Comparison of ENCODE assay signal across 1 cellular context in genomic region chr20:32906871-32907495, GRCh38.
TF ChIP-seq lines count a peak whose summit lies in the region.

No MANE protein-coding gene starts in this region.

TF ChIP-seq in K562, 482 proteins besides CTCF, POLR2A, EP300 and RAD21:
- no peak for TF ChIP-seq ZHX1 (conservative IDR thresholded peaks at IDR 0.05; ENCODE audit: low read length)
- TF ChIP-seq RBM25 (IDR thresholded peaks at IDR 0.05; ENCODE audit: low read depth, low read length, severe bottlenecking): peak; percentile 62
- no peak for TF ChIP-seq ETV5 (CRISPR knock-in tag; IDR thresholded peaks at IDR 0.05; ENCODE audit: low read depth)
- TF ChIP-seq POLR3G (IDR thresholded peaks at IDR 0.05; ENCODE audit: extremely low read depth, insufficient read length, insufficient replicate concordance): no peak
- no peak for TF ChIP-seq ZNF121 (CRISPR knock-in tag; conservative IDR thresholded peaks at IDR 0.05)
- TF ChIP-seq BCOR (IDR thresholded peaks at IDR 0.05): 0 out of 2 replicates have a peak, but pooled peaks have one; percentile 20
- TF ChIP-seq SP1 (CRISPR knock-in tag; IDR thresholded peaks at IDR 0.05): no peak
- no peak for TF ChIP-seq MYNN (IDR thresholded peaks at IDR 0.05)
- TF ChIP-seq MYNN (CRISPR knock-in tag; IDR thresholded peaks at IDR 0.05): no peak
- TF ChIP-seq SIN3A (IDR thresholded peaks at IDR 0.05; ENCODE audit: borderline replicate concordance in 2 of 2, control insufficient read depth in 1 of 2, low read depth in 2 of 2, low read length in 2 of 2): no peak
- no peak for TF ChIP-seq ETS1 (conservative IDR thresholded peaks at IDR 0.05; ENCODE audit: control insufficient read depth, low read depth, low read length)
- no peak for TF ChIP-seq ZNF134 (CRISPR knock-in tag; conservative IDR thresholded peaks at IDR 0.05)
- TF ChIP-seq SIX5 (IDR thresholded peaks at IDR 0.05; ENCODE audit: borderline replicate concordance in 1 of 2, insufficient read depth in 1 of 2, low read depth in 1 of 2, low read length in 2 of 2): no peak
- no peak for TF ChIP-seq PTTG1 (tag; IDR thresholded peaks at IDR 0.05; ENCODE audit: low read depth)
TF ChIP-seq in K562: peak in this region for 2.
